9 cellular contexts compared by ENCODE assay signal in genomic region chrX:70166601-70167590, GRCh38. TPM values are rescaled to one million over a fixed set of nuclear protein-coding genes. Genes with fewer than 3 reads are reported as not detected.
DNase-seq lines count a peak whose midpoint lies in the region; ATAC-seq and TF ChIP-seq lines count a peak whose summit lies in the region.
"Had no signal": no experiment of that assay in that cellular context is flagged by ENCODE, and none has a peak within 500 bp of the region (broad histone marks: within the 10 kb centered on the region; RNA-seq: fewer than 3 reads in every experiment).

No MANE protein-coding gene starts in this region.

- no peak for TF ChIP-seq POLR2A in adrenal gland (IDR thresholded peaks at IDR 0.05)

- H3K4me1 Mint-ChIP-seq in activated T-helper 17 cell treated with anti-CD3 and anti-CD28 coated beads, Interleukin-2, amount 50 U/mL, for 72 hours, result no peaks in the 10 kb centered on the region

- peak; percentile 62 for ATAC-seq in activated T-helper 17 cell treated with anti-CD3 and anti-CD28 coated beads, Interleukin-2, amount 50 U/mL, for 72 hours (replicated peaks)
- ATAC-seq in GM19351 (IDR thresholded peaks at IDR 0.05; ENCODE audit: unreplicated experiment) (no peak), HG03045 (IDR thresholded peaks at IDR 0.05; ENCODE audit: unreplicated experiment) (no peak)

- in situ Hi-C loops in HAP-1 (cut with MboI; ENCODE audit: low sequenced_read_pairs), result no loop called here

- H3K27me3 ChIP-seq in HAP-1 (ENCODE audit: low read depth) (no peaks in the 10 kb centered on the region), adrenal gland (no peaks in the 10 kb centered on the region)

- H3K4me1 ChIP-seq in HAP-1, result peaks cover 45% of the 10 kb centered on the region
- no peaks in the 10 kb centered on the region for H3K4me1 ChIP-seq in adrenal gland (replicated peaks in 1 of 2)

- peak overlapping the region; percentile 5 for H3K27ac Mint-ChIP-seq in activated T-helper 17 cell treated with anti-CD3 and anti-CD28 coated beads, Interleukin-2, amount 50 U/mL, for 72 hours

- H3K4me3 Mint-ChIP-seq in activated T-helper 17 cell treated with anti-CD3 and anti-CD28 coated beads, Interleukin-2, amount 50 U/mL, for 72 hours, result no peak overlapping the region

- H3K27me3 Mint-ChIP-seq in activated T-helper 17 cell treated with anti-CD3 and anti-CD28 coated beads, Interleukin-2, amount 50 U/mL, for 72 hours, result no peaks in the 10 kb centered on the region

- peaks cover 39% of the 10 kb centered on the region for H3K36me3 Mint-ChIP-seq in activated T-helper 17 cell treated with anti-CD3 and anti-CD28 coated beads, Interleukin-2, amount 50 U/mL, for 72 hours (ENCODE audit: low read depth)

- no peak overlapping the region for H3K4me3 ChIP-seq in AG09309 (ENCODE audit: control insufficient read depth, low read depth, low read length)
- H3K4me3 ChIP-seq in HAP-1, result no peak overlapping the region
- H3K4me3 ChIP-seq in iPS-18c (ENCODE audit: insufficient read depth, low read depth, low read length), result peak overlapping the region; percentile 24; the same call in 1 of the 2 replicates
- no peak overlapping the region for H3K4me3 ChIP-seq in adrenal gland

- WGBS in adrenal gland, 4 donors, result 74 to 90% (median 82%) methylated on average over 18 to 19 of the region's 19 CpGs

- no peaks in the 10 kb centered on the region for H3K9me3 ChIP-seq in HAP-1
- peaks cover 6% of the 10 kb centered on the region for H3K9me3 ChIP-seq in iPS-18c (ENCODE audit: control insufficient read depth, insufficient read depth, low read length)
- H3K9me3 ChIP-seq in adrenal gland (replicated peaks in 1 of 3), result no peaks in the 10 kb centered on the region

- H3K27ac ChIP-seq in adrenal gland, result no peak overlapping the region

- H3K36me3 ChIP-seq in HAP-1 (replicated peaks), result peaks cover 16% of the 10 kb centered on the region
- H3K36me3 ChIP-seq in adrenal gland (replicated peaks in 1 of 2), result peaks cover 0 to 5% of the 10 kb centered on the region in 2 donors

- no peaks in the 10 kb centered on the region for H3K9me3 Mint-ChIP-seq in activated T-helper 17 cell treated with anti-CD3 and anti-CD28 coated beads, Interleukin-2, amount 50 U/mL, for 72 hours

- TF ChIP-seq CTCF in AG09309 (IDR thresholded peaks at IDR 0.05; ENCODE audit: control insufficient read depth, insufficient read depth, low read depth, low read length, missing control alignments), result no peak
- no peak for TF ChIP-seq CTCF in adrenal gland (IDR thresholded peaks at IDR 0.05)

- intact Hi-C loops in adrenal gland (cut with DNase I), result no loop called here

- peak; percentile 1 for DNase-seq in AG09309 (ENCODE audit: low read depth)
- peak; percentile 63 to 82 for DNase-seq in HAP-1 (ENCODE audit: low spot score in 2 of 2)
- DNase-seq in NK-92 (lab: John Stamatoyannopoulos, UW; ENCODE audit: unreplicated experiment), result no peak
- DNase-seq in adrenal gland, result no peak
- DNase-seq: occipital lobe had no signal

RNA-seq across cellular contexts. Expression of gene DGAT2L6, which starts 10.4 kb away (rescaled TPM):
- under 1 TPM in 1 of 2 donors, not detected in 1; 0.22 TPM for total RNA-seq in activated T-helper 17 cell treated with anti-CD3 and anti-CD28 coated beads, Interleukin-2, amount 50 U/mL, for 72 hours
- not detected for total RNA-seq in adrenal gland
- not detected for polyA plus RNA-seq in adrenal gland
- total RNA-seq: occipital lobe had no signal

RNA-seq across cellular contexts. Expression of gene IGBP1, which starts 33.6 kb away (rescaled TPM):
- 10 to 100 TPM; 39.1 to 64.3 TPM for total RNA-seq in activated T-helper 17 cell treated with anti-CD3 and anti-CD28 coated beads, Interleukin-2, amount 50 U/mL, for 72 hours
- total RNA-seq in adrenal gland, result 10 to 100 TPM; 28.1 to 82.3 (median 67.3) TPM
- polyA plus RNA-seq in adrenal gland, result 10 to 100 TPM; 41.5 to 47.3 (median 44.6) TPM

Comparison
In these comparisons a context has a peak if more than half of its experiments do, and no peak if none do; other contexts are left out.
1. DNase-seq: peak in AG09309 (single experiment) and HAP-1 (2 of 2); none in NK-92 (single experiment) and adrenal gland (0 of 7).